ENCODE assay signal across 8 cellular contexts in genomic region chr7:104982773-104983619, GRCh38. TPM values are rescaled to one million over a fixed set of nuclear protein-coding genes. Genes with fewer than 3 reads are reported as not detected.
DNase-seq lines count a peak whose midpoint lies in the region; ATAC-seq, FAIRE-seq and TF ChIP-seq lines count a peak whose summit lies in the region.

No MANE protein-coding gene starts in this region.

- TF ChIP-seq CTCF in Calu3 (IDR thresholded peaks at IDR 0.05; ENCODE audit: unreplicated experiment), result no peak
- no peak for TF ChIP-seq CTCF in kidney (IDR thresholded peaks at IDR 0.05; ENCODE audit: borderline replicate concordance, extremely low read depth, insufficient read depth)
- TF ChIP-seq CTCF in suprapubic skin (IDR thresholded peaks at IDR 0.05), result no peak

- FAIRE-seq in kidney (lab: Jason Lieb, UNC), result no peak

- no peaks in the 10 kb centered on the region for H3K9me3 ChIP-seq in MG63
- no peaks in the 10 kb centered on the region for H3K9me3 ChIP-seq in kidney (ENCODE audit: control insufficient read depth in 1 of 2, low read length in 2 of 2)
- no peaks in the 10 kb centered on the region for H3K9me3 ChIP-seq in suprapubic skin

- no peaks in the 10 kb centered on the region for H3K9me3 Mint-ChIP-seq in Calu3 (ENCODE audit: low read depth, unreplicated experiment)
- no peaks in the 10 kb centered on the region for H3K9me3 Mint-ChIP-seq in activated naive CD8-positive, alpha-beta T cell (ENCODE audit: low read depth)

- CTCF ChIA-PET in Calu3 (lab: Charles Lee), result interaction anchor here (0.9 to 1.0 kb wide), 2 partner anchors 10 to 28 kb away, joined by 3 read pairs; no protein-coding TSS in a partner anchor

- ATAC-seq in GM18909 (IDR thresholded peaks at IDR 0.05; ENCODE audit: poor library complexity, unreplicated experiment) (no peak), HG02623 (IDR thresholded peaks at IDR 0.05; ENCODE audit: unreplicated experiment) (no peak)

- TSS peak; percentile 78 for BruUV-seq in Calu3 (replicated peaks; lab: Mats Ljungman, UMichigan)

- peak overlapping the region; percentile 98 for H3K27ac Mint-ChIP-seq in Calu3 (ENCODE audit: unreplicated experiment)
- peak overlapping the region; percentile 100 for H3K27ac Mint-ChIP-seq in activated naive CD8-positive, alpha-beta T cell

- WGBS in suprapubic skin, result 20% methylated on average over 15 of the region's 15 CpGs

- H3K9ac ChIP-seq in kidney (ENCODE audit: low read length in 2 of 2), result peak overlapping the region; percentile 66 to 97

- no peaks in the 10 kb centered on the region for H3K27me3 Mint-ChIP-seq in Calu3 (ENCODE audit: unreplicated experiment)
- no peaks in the 10 kb centered on the region for H3K27me3 Mint-ChIP-seq in activated naive CD8-positive, alpha-beta T cell

- TF ChIP-seq EP300 in suprapubic skin (IDR thresholded peaks at IDR 0.05), result no peak

- peaks cover 15% of the 10 kb centered on the region for H3K36me3 Mint-ChIP-seq in Calu3 (ENCODE audit: insufficient read depth, unreplicated experiment)
- H3K36me3 Mint-ChIP-seq in activated naive CD8-positive, alpha-beta T cell, result no peaks in the 10 kb centered on the region

- H3K27me3 ChIP-seq in MG63 (no peaks in the 10 kb centered on the region), suprapubic skin (no peaks in the 10 kb centered on the region)

- H3K4me3 ChIP-seq in MG63 (peak overlapping the region; percentile 61), kidney (ENCODE audit: low read length in 2 of 2) (peak overlapping the region; percentile 66 to 78), suprapubic skin (peak overlapping the region; percentile 52)

- intact Hi-C loops in Calu3 (cut with micrococcal nuclease; ENCODE audit: unreplicated experiment) (loop anchor here (1.0 kb wide), 1 partner anchor 60 kb away; no protein-coding TSS in a partner anchor), kidney (cut with DNase I) (no loop called here)

- no peak for TF ChIP-seq POLR2A in suprapubic skin (IDR thresholded peaks at IDR 0.05)

- DNase-seq in Calu3, result no peak
- DNase-seq in MG63, result no peak
- no peak for DNase-seq in kidney
- no peak for DNase-seq in suprapubic skin (ENCODE audit: low spot score in 2 of 2)
- DNase-seq in hepatic stellate cell (ENCODE audit: low spot score), result no peak

- peaks cover 7% of the 10 kb centered on the region for H3K36me3 ChIP-seq in MG63
- H3K36me3 ChIP-seq in kidney (ENCODE audit: control insufficient read depth in 1 of 2, insufficient read depth in 2 of 2, low read length in 2 of 2), result peaks cover 0 to 3% of the 10 kb centered on the region in 2 donors
- H3K36me3 ChIP-seq in suprapubic skin, result no peaks in the 10 kb centered on the region

- H3K4me3 Mint-ChIP-seq in Calu3 (ENCODE audit: low read depth, unreplicated experiment), result peak overlapping the region; percentile 86
- peak overlapping the region; percentile 100 for H3K4me3 Mint-ChIP-seq in activated naive CD8-positive, alpha-beta T cell

- peak overlapping the region; percentile 99 for H3K27ac ChIP-seq in kidney (ENCODE audit: low read depth in 2 of 2, low read length in 2 of 2)
- peak overlapping the region; percentile 95 for H3K27ac ChIP-seq in suprapubic skin

- peaks cover 17% of the 10 kb centered on the region for H3K4me1 Mint-ChIP-seq in Calu3 (ENCODE audit: low read depth, unreplicated experiment)
- peaks cover 58% of the 10 kb centered on the region for H3K4me1 Mint-ChIP-seq in activated naive CD8-positive, alpha-beta T cell (ENCODE audit: low read depth)

- H3K4me1 ChIP-seq in kidney (ENCODE audit: control insufficient read depth in 1 of 2, insufficient read depth in 1 of 2, low read depth in 1 of 2, low read length in 2 of 2) (peaks cover 19 to 48% of the 10 kb centered on the region in 2 donors), suprapubic skin (peaks cover 86% of the 10 kb centered on the region)

RNA-seq across cellular contexts. Expression of gene KMT2E, which starts 31.0 kb away (rescaled TPM):
- total RNA-seq in Calu3 (2022) (37.7 and 39.1 TPM in 2 replicates), kidney (106 TPM), suprapubic skin (100 to 1,000 TPM in 2 of 4 donors, 10 to 100 TPM in 2; 93.9 to 208 (median 118) TPM)
- total RNA-seq in MG63 (2014; rRNA removed; shearing (Covaris generic); ENCODE audit: low replicate concordance), result 5.1 and 6.7 TPM in 2 replicates
- polyA plus RNA-seq in kidney (ENCODE audit: insufficient read depth, low read depth, low replicate concordance), result 7.2 TPM
